Comparison of ENCODE assay signal across 27 cellular contexts in genomic region chr18:48226401-48226800, GRCh38.
"Had no signal": no experiment of that assay in that cellular context is flagged by ENCODE, and none has a peak within 500 bp of the region (broad histone marks: within the 10 kb centered on the region; RNA-seq: fewer than 3 reads in every experiment).

No MANE protein-coding gene starts in this region.

- H3K36me3 ChIP-seq: esophagus muscularis mucosa, gastroesophageal sphincter, heart left ventricle, left lung, neural progenitor cell, right lobe of liver, thyroid gland had no signal

- H3K27ac Mint-ChIP-seq: neural progenitor cell; progenitor cell of endocrine pancreas; stimulated activated naive CD8-positive, alpha-beta T cell treated with anti-CD3 and anti-CD28 coated beads, Interleukin-15, amount 100 ng/mL, for 72 hours; type B pancreatic cell had no signal

- H3K9ac ChIP-seq: neural progenitor cell, parathyroid adenoma had no signal

- H3K4me3 ChIP-seq: esophagus muscularis mucosa, gastroesophageal sphincter, heart left ventricle, hepatocyte, left lung, neural progenitor cell, right lobe of liver, thyroid gland had no signal

- DNase-seq: dermis blood vessel endothelial cell; effector memory CD4-positive, alpha-beta T cell; foreskin keratinocyte; heart left ventricle; kidney; left cardiac atrium; mesendoderm; midbrain; naive thymus-derived CD4-positive, alpha-beta T cell; right lobe of liver; small intestine; stimulated activated CD4-positive, alpha-beta T cell treated with anti-CD3 and anti-CD28 coated beads, Interleukin-12 subunit alpha, Interleukin-12 subunit beta, amount 100 ng/mL, for 4 hours; stimulated activated CD4-positive, alpha-beta T cell treated with anti-CD3 and anti-CD28 coated beads, Interleukin-1b, Interleukin-23, amount 100 ng/mL, for 48 hours; stimulated activated CD4-positive, alpha-beta T cell treated with anti-CD3 and anti-CD28 coated beads, Interleukin-4, amount 100 ng/mL, for 1 hour; stimulated activated CD8-positive, alpha-beta memory T cell treated with anti-CD3 and anti-CD28 coated beads, Interleukin-4, amount 100 ng/mL, for 48 hours; stimulated activated naive CD4-positive, alpha-beta T cell; stimulated activated naive CD8-positive, alpha-beta T cell treated with anti-CD3 and anti-CD28 coated beads, Interleukin-15, amount 100 ng/mL, for 72 hours; thyroid gland had no signal

- H3K9me3 ChIP-seq: esophagus muscularis mucosa, gastroesophageal sphincter, heart left ventricle, left lung, right lobe of liver, thyroid gland had no signal

- ATAC-seq: foreskin keratinocyte; gastroesophageal sphincter; heart left ventricle; left cardiac atrium; left lung; naive thymus-derived CD4-positive, alpha-beta T cell; right lobe of liver; stimulated activated naive CD8-positive, alpha-beta T cell treated with anti-CD3 and anti-CD28 coated beads, Interleukin-15, amount 100 ng/mL, for 72 hours had no signal

- H3K79me2 ChIP-seq: hepatocyte, parathyroid adenoma had no signal

- H2AFZ ChIP-seq: hepatocyte, neural progenitor cell, parathyroid adenoma had no signal

- H3K4me2 ChIP-seq: hepatocyte, neural progenitor cell had no signal

- H3K4me1 ChIP-seq: foreskin keratinocyte, neural progenitor cell had no signal

- H3K36me3 Mint-ChIP-seq: naive thymus-derived CD4-positive, alpha-beta T cell; neural progenitor cell; type B pancreatic cell had no signal

- H3K4me3 Mint-ChIP-seq: nephron; neural progenitor cell; stimulated activated naive CD8-positive, alpha-beta T cell treated with anti-CD3 and anti-CD28 coated beads, Interleukin-15, amount 100 ng/mL, for 72 hours; type B pancreatic cell had no signal

- H3K27ac ChIP-seq: esophagus muscularis mucosa, foreskin keratinocyte, gastroesophageal sphincter, hepatocyte, left lung, neural progenitor cell, parathyroid adenoma, right lobe of liver, thyroid gland had no signal

- H3K9me3 Mint-ChIP-seq: nephron; neural progenitor cell; stimulated activated naive CD8-positive, alpha-beta T cell treated with anti-CD3 and anti-CD28 coated beads, Interleukin-15, amount 100 ng/mL, for 72 hours; type B pancreatic cell had no signal

- H3K27me3 ChIP-seq: esophagus muscularis mucosa, gastroesophageal sphincter, heart left ventricle, hepatocyte, left lung, neural progenitor cell, right lobe of liver, thyroid gland had no signal

- H3K27me3 Mint-ChIP-seq: type B pancreatic cell had no signal
